Comparison of ENCODE assay signal across 1 cellular context in genomic region chr1:222713091-222714012, GRCh38.
TF ChIP-seq lines count a peak whose summit lies in the region.

No MANE protein-coding gene starts in this region.

TF ChIP-seq in HepG2, 621 proteins besides CTCF, POLR2A, EP300 and RAD21 (continued from another document and continues in another):
- no peak for TF ChIP-seq REST (IDR thresholded peaks at IDR 0.05; ENCODE audit: borderline replicate concordance in 1 of 2, low read depth in 1 of 2, low read length in 2 of 2)
- TF ChIP-seq HNRNPK (IDR thresholded peaks at IDR 0.05; ENCODE audit: low read depth, low read length, poor library complexity, severe bottlenecking), result no peak
- peak; percentile 46; the same call in 1 of the 2 replicates for TF ChIP-seq ZNF709 (CRISPR knock-in tag; IDR thresholded peaks at IDR 0.05)
- TF ChIP-seq TEF (CRISPR knock-in tag; IDR thresholded peaks at IDR 0.05), result no peak
- peak; percentile 40; the same call in 1 of the 2 replicates for TF ChIP-seq KDM2A (CRISPR knock-in tag; IDR thresholded peaks at IDR 0.05; ENCODE audit: borderline replicate concordance, low read depth)
- TF ChIP-seq ZNF318 (CRISPR knock-in tag; IDR thresholded peaks at IDR 0.05), result no peak
- peak; percentile 76 for TF ChIP-seq MNT (IDR thresholded peaks at IDR 0.05)
- TF ChIP-seq HNRNPL (IDR thresholded peaks at IDR 0.05; ENCODE audit: low read depth, low read length), result 0 out of 2 replicates have a peak, but pooled peaks have one; percentile 51
- TF ChIP-seq MAFK (conservative IDR thresholded peaks at IDR 0.05 in 1 of 2, IDR thresholded peaks at IDR 0.05 in 1 of 2; ENCODE audit: low read length in 2 of 2), result no peak
- TF ChIP-seq ZNF792 (CRISPR knock-in tag; IDR thresholded peaks at IDR 0.05), result no peak
- peak; percentile 56; the same call in 1 of the 2 replicates for TF ChIP-seq ZNF574 (CRISPR knock-in tag; IDR thresholded peaks at IDR 0.05)
- no peak for TF ChIP-seq ZNF512 (CRISPR knock-in tag; IDR thresholded peaks at IDR 0.05)
- TF ChIP-seq ZNF468 (CRISPR knock-in tag; IDR thresholded peaks at IDR 0.05), result no peak
- no peak for TF ChIP-seq MED8 (CRISPR knock-in tag; IDR thresholded peaks at IDR 0.05; ENCODE audit: insufficient replicate concordance)
- no peak for TF ChIP-seq PAX8 (CRISPR knock-in tag; IDR thresholded peaks at IDR 0.05; ENCODE audit: borderline replicate concordance)
- peak; percentile 94 for TF ChIP-seq FOXP4 (CRISPR knock-in tag; IDR thresholded peaks at IDR 0.05)
- TF ChIP-seq HINFP (CRISPR knock-in tag; IDR thresholded peaks at IDR 0.05; ENCODE audit: low read depth), result no peak
- TF ChIP-seq ETV5 (CRISPR knock-in tag; IDR thresholded peaks at IDR 0.05; ENCODE audit: borderline replicate concordance), result peak; percentile 82
- TF ChIP-seq TBX2 (CRISPR knock-in tag; IDR thresholded peaks at IDR 0.05; ENCODE audit: borderline replicate concordance), result no peak; the same call in 1 of the 2 replicates
- no peak for TF ChIP-seq ZNF883 (CRISPR knock-in tag; IDR thresholded peaks at IDR 0.05; ENCODE audit: not compliant biosample characterization)
- TF ChIP-seq XBP1 (CRISPR knock-in tag; IDR thresholded peaks at IDR 0.05), result no peak
- TF ChIP-seq ZNF335 (CRISPR knock-in tag; IDR thresholded peaks at IDR 0.05), result no peak
- TF ChIP-seq FOXA3 (CRISPR knock-in tag; IDR thresholded peaks at IDR 0.05), result peak; percentile 81
- TF ChIP-seq GABPA (IDR thresholded peaks at IDR 0.05; ENCODE audit: low read depth, low read length), result peak; percentile 81
- peak; percentile 94 for TF ChIP-seq GABPA (CRISPR knock-in tag; IDR thresholded peaks at IDR 0.05; ENCODE audit: low read depth)
- TF ChIP-seq MBD4 (IDR thresholded peaks at IDR 0.05; ENCODE audit: borderline replicate concordance, low read length), result no peak
- TF ChIP-seq LRRFIP1 (CRISPR knock-in tag; conservative IDR thresholded peaks at IDR 0.05), result no peak
